Comparison of ENCODE assay signal across 9 cellular contexts in genomic region chr1:32774950-32775634, GRCh38. TPM values are rescaled to one million over a fixed set of nuclear protein-coding genes. Genes with fewer than 3 reads are reported as not detected.
DNase-seq lines count a peak whose midpoint lies in the region; ATAC-seq, FAIRE-seq and TF ChIP-seq lines count a peak whose summit lies in the region.
"Had no signal": no experiment of that assay in that cellular context is flagged by ENCODE, and none has a peak within 500 bp of the region (broad histone marks: within the 10 kb centered on the region; RNA-seq: fewer than 3 reads in every experiment).

No MANE protein-coding gene starts in this region.

- peak overlapping the region; percentile 37 for H3K27ac Mint-ChIP-seq in CD8-positive, alpha-beta T cell
- peak overlapping the region; percentile 79 for H3K27ac Mint-ChIP-seq in mesothelial cell of epicardium

- DNase-seq in CD8-positive, alpha-beta T cell: no peak
- peak; percentile 66 for DNase-seq in MG63
- peak; percentile 68 for DNase-seq in bronchial epithelial cell (ENCODE audit: low read depth)
- no peak for DNase-seq in mesothelial cell of epicardium (ENCODE audit: low spot score in 2 of 2, unreplicated experiment in 2 of 2)
- no peak for DNase-seq in GM12891 (ENCODE audit: insufficient read length, low spot score)
- no peak for DNase-seq in WERI-Rb-1
- no peak for DNase-seq in hepatic stellate cell (ENCODE audit: low spot score)
- DNase-seq in mucosa of gallbladder (ENCODE audit: low spot score): no peak
- DNase-seq: NCI-H774 had no signal

- CTCF ChIA-PET in CD8-positive, alpha-beta T cell (lab: Charles Lee): interaction anchor here (1.0 to 8.3 kb wide), 9 partner anchors 7 to 374 kb away, joined by 3 to 130 read pairs (median 6); no protein-coding TSS in a partner anchor

- H3K4me3 ChIP-seq in CD8-positive, alpha-beta T cell (ENCODE audit: low read depth, low read length): no peak overlapping the region
- no peak overlapping the region for H3K4me3 ChIP-seq in MG63
- no peak overlapping the region for H3K4me3 ChIP-seq in bronchial epithelial cell (ENCODE audit: low read depth, low read length)
- no peak overlapping the region for H3K4me3 ChIP-seq in WERI-Rb-1 (ENCODE audit: low read depth, low read length)

- peaks cover 39% of the 10 kb centered on the region for H3K36me3 ChIP-seq in CD8-positive, alpha-beta T cell (ENCODE audit: insufficient read depth, low read length)
- peaks cover 71% of the 10 kb centered on the region for H3K36me3 ChIP-seq in MG63
- H3K36me3 ChIP-seq in bronchial epithelial cell (ENCODE audit: control insufficient read depth, insufficient read depth, low read length): peaks cover 36% of the 10 kb centered on the region
- H3K36me3 ChIP-seq in WERI-Rb-1: peaks cover 79% of the 10 kb centered on the region

- no peaks in the 10 kb centered on the region for H3K27me3 Mint-ChIP-seq in CD8-positive, alpha-beta T cell (ENCODE audit: low read depth)
- no peaks in the 10 kb centered on the region for H3K27me3 Mint-ChIP-seq in mesothelial cell of epicardium (ENCODE audit: low read depth)

- no peak; the same call in 1 of the 2 replicates for TF ChIP-seq POLR2A in GM12891 (IDR thresholded peaks at IDR 0.05; ENCODE audit: low read depth, low read length)

- peaks cover 56% of the 10 kb centered on the region for H3K36me3 Mint-ChIP-seq in CD8-positive, alpha-beta T cell
- H3K36me3 Mint-ChIP-seq in mesothelial cell of epicardium: peaks cover 32% of the 10 kb centered on the region

- H3K27ac ChIP-seq in CD8-positive, alpha-beta T cell (ENCODE audit: low read depth, low read length): no peak overlapping the region
- H3K27ac ChIP-seq in WERI-Rb-1: no peak overlapping the region

- intact Hi-C loops in CD8-positive, alpha-beta T cell (cut with DNase I, micrococcal nuclease): no loop called here

- ATAC-seq in CD8-positive, alpha-beta T cell: no peak

- no peaks in the 10 kb centered on the region for H3K9me3 Mint-ChIP-seq in CD8-positive, alpha-beta T cell
- no peaks in the 10 kb centered on the region for H3K9me3 Mint-ChIP-seq in mesothelial cell of epicardium

- no peaks in the 10 kb centered on the region for H3K27me3 ChIP-seq in CD8-positive, alpha-beta T cell (ENCODE audit: insufficient read depth, low read length)
- H3K27me3 ChIP-seq in MG63: no peaks in the 10 kb centered on the region
- H3K27me3 ChIP-seq in bronchial epithelial cell (ENCODE audit: control insufficient read depth, insufficient read depth, low read length): no peaks in the 10 kb centered on the region
- H3K27me3 ChIP-seq in WERI-Rb-1 (ENCODE audit: insufficient read depth, low read depth, severe bottlenecking): no peaks in the 10 kb centered on the region

- FAIRE-seq in bronchial epithelial cell (lab: Jason Lieb, UNC): no peak
- FAIRE-seq in GM12891 (lab: Jason Lieb, UNC): no peak

- POLR2A ChIA-PET in CD8-positive, alpha-beta T cell (lab: Charles Lee): no interaction called here

- no peaks in the 10 kb centered on the region for H3K9me3 ChIP-seq in CD8-positive, alpha-beta T cell (ENCODE audit: low read length)
- H3K9me3 ChIP-seq in MG63 (no peaks in the 10 kb centered on the region), WERI-Rb-1 (ENCODE audit: severe bottlenecking) (no peaks in the 10 kb centered on the region)

- no peak for TF ChIP-seq CTCF in CD8-positive, alpha-beta T cell (IDR thresholded peaks at IDR 0.05)
- no peak for TF ChIP-seq CTCF in bronchial epithelial cell (IDR thresholded peaks at IDR 0.05; ENCODE audit: insufficient read depth, low read length, severe bottlenecking)
- TF ChIP-seq CTCF in mesothelial cell of epicardium (IDR thresholded peaks at IDR 0.05; ENCODE audit: unreplicated experiment): no peak
- TF ChIP-seq CTCF in WERI-Rb-1 (IDR thresholded peaks at IDR 0.05; ENCODE audit: low read depth, low read length): no peak

- H3K4me1 Mint-ChIP-seq in CD8-positive, alpha-beta T cell (ENCODE audit: low read depth): peaks cover 4% of the 10 kb centered on the region
- peaks cover 27% of the 10 kb centered on the region for H3K4me1 Mint-ChIP-seq in mesothelial cell of epicardium

- no peak overlapping the region for H3K4me3 Mint-ChIP-seq in CD8-positive, alpha-beta T cell
- no peak overlapping the region for H3K4me3 Mint-ChIP-seq in mesothelial cell of epicardium

- no peaks in the 10 kb centered on the region for H3K4me1 ChIP-seq in CD8-positive, alpha-beta T cell (ENCODE audit: insufficient read depth, low read length)

TF ChIP-seq in GM12891, 5 proteins besides CTCF, POLR2A, EP300 and RAD21:
- TF ChIP-seq SPI1 (IDR thresholded peaks at IDR 0.05; ENCODE audit: low read depth, low read length): no peak
- TF ChIP-seq POLR2AphosphoS5 (IDR thresholded peaks at IDR 0.05; ENCODE audit: low read depth, low read length): no peak
- no peak for TF ChIP-seq PAX5 (IDR thresholded peaks at IDR 0.05; ENCODE audit: insufficient read depth, low read length, severe bottlenecking)
- TF ChIP-seq POU2F2 (IDR thresholded peaks at IDR 0.05; ENCODE audit: low read depth, low read length): no peak
- TF ChIP-seq TAF1 (IDR thresholded peaks at IDR 0.05; ENCODE audit: low read depth, low read length): no peak
TF ChIP-seq in GM12891: peak in this region for 0.

RNA-seq across cellular contexts. Expression of gene YARS1, which starts 42.1 kb away (rescaled TPM):
- total RNA-seq in CD8-positive, alpha-beta T cell: 100 to 1,000 TPM; 105 to 114 TPM
- 95.0 and 160 TPM in 2 replicates for total RNA-seq in MG63 (2014; rRNA removed; shearing (Covaris generic); ENCODE audit: low replicate concordance)
- 195 and 234 TPM in 2 replicates for total RNA-seq in bronchial epithelial cell
- 101 to 105 TPM (median 101 TPM) in 3 replicates for total RNA-seq in mesothelial cell of epicardium
- polyA plus RNA-seq in GM12891 (2012; ENCODE audit: low read depth, missing spikeins): 86.4 TPM
- total RNA-seq in mucosa of gallbladder: 28.5 TPM

RNA-seq across cellular contexts. Expression of gene S100PBP, which starts 42.4 kb away (rescaled TPM):
- 10 to 100 TPM; 21.2 to 26.6 TPM for total RNA-seq in CD8-positive, alpha-beta T cell
- total RNA-seq in MG63 (2014; rRNA removed; shearing (Covaris generic); ENCODE audit: low replicate concordance): 28.5 and 38.5 TPM in 2 replicates
- total RNA-seq in bronchial epithelial cell (20.5 and 30.3 TPM in 2 replicates), mesothelial cell of epicardium (61.8 to 66.8 TPM (median 62.1 TPM) in 3 replicates), mucosa of gallbladder (26.9 TPM)
- 19.2 TPM for polyA plus RNA-seq in GM12891 (2012; ENCODE audit: low read depth, missing spikeins)

Comparison
In these comparisons a context has a peak if more than half of its experiments do, and no peak if none do; other contexts are left out.
1. DNase-seq: peak in MG63 (single experiment) and bronchial epithelial cell (single experiment); none in CD8-positive, alpha-beta T cell (0 of 7), mesothelial cell of epicardium (0 of 2), GM12891 (single experiment), WERI-Rb-1 (single experiment), hepatic stellate cell (single experiment) and mucosa of gallbladder (single experiment).